Comparison of ENCODE assay signal across 32 cellular contexts in genomic region chr19:31883299-31883990, GRCh38.
"Had no signal": no experiment of that assay in that cellular context is flagged by ENCODE, and none has a peak within 500 bp of the region (broad histone marks: within the 10 kb centered on the region; RNA-seq: fewer than 3 reads in every experiment).

No MANE protein-coding gene starts in this region.

- H3K4me3 ChIP-seq: breast epithelium, gastrocnemius medialis, sigmoid colon, stomach, thyroid gland, upper lobe of left lung, vagina had no signal

- H3K4me1 Mint-ChIP-seq: activated CD4-positive, alpha-beta memory T cell treated with anti-CD3 and anti-CD28 coated beads, Interleukin-2, amount 10 ng/mL, durations not matched to agents 7 days and 5 days; activated CD4-positive, alpha-beta T cell treated with anti-CD3 and anti-CD28 coated beads, Interleukin-2, amount 10 ng/mL, durations not matched to agents 7 days and 5 days; activated T-helper 17 cell treated with anti-CD3 and anti-CD28 coated beads, Interleukin-2, amount 50 U/mL, for 72 hours; central memory CD8-positive, alpha-beta T cell; naive thymus-derived CD4-positive, alpha-beta T cell; stimulated activated memory B cell treated with anti-CD40 and anti-IgM and Interleukin-4, amounts not matched to agents 10 μg/mL and 1 μg/mL and 100 μg/mL, for 72 hours; T-helper 17 cell had no signal

- H3K27me3 ChIP-seq: gastrocnemius medialis, sigmoid colon, stomach, thyroid gland, upper lobe of left lung, vagina had no signal

- H3K27me3 Mint-ChIP-seq: activated CD4-positive, alpha-beta memory T cell treated with anti-CD3 and anti-CD28 coated beads, Interleukin-2, amount 10 ng/mL, durations not matched to agents 7 days and 5 days; activated CD4-positive, alpha-beta T cell treated with anti-CD3 and anti-CD28 coated beads, Interleukin-2, amount 10 ng/mL, durations not matched to agents 7 days and 5 days; activated T-cell treated with anti-CD3 and anti-CD28 coated beads, Interleukin-2, amount 50 U/mL, for 24 hours; activated T-helper 17 cell treated with anti-CD3 and anti-CD28 coated beads, Interleukin-2, amount 50 U/mL, for 72 hours; dendritic cell treated with granulocyte-macrophage colony-stimulating factor and Interleukin-4, amounts not matched to agents 40 ng/mL and 50 ng/mL, for 4 days; stimulated activated memory B cell treated with anti-CD40 and anti-IgM and Interleukin-4, amounts not matched to agents 10 μg/mL and 1 μg/mL and 100 μg/mL, for 72 hours; T-helper 17 cell had no signal

- H3K4me3 Mint-ChIP-seq: activated CD4-positive, alpha-beta memory T cell treated with anti-CD3 and anti-CD28 coated beads, Interleukin-2, amount 10 ng/mL, durations not matched to agents 7 days and 5 days; activated CD4-positive, alpha-beta T cell treated with anti-CD3 and anti-CD28 coated beads, Interleukin-2, amount 10 ng/mL, durations not matched to agents 7 days and 5 days; activated T-cell treated with anti-CD3 and anti-CD28 coated beads, Interleukin-2, amount 50 U/mL, for 24 hours; activated T-helper 17 cell treated with anti-CD3 and anti-CD28 coated beads, Interleukin-2, amount 50 U/mL, for 72 hours; central memory CD8-positive, alpha-beta T cell; dendritic cell treated with granulocyte-macrophage colony-stimulating factor and Interleukin-4, amounts not matched to agents 40 ng/mL and 50 ng/mL, for 4 days; naive thymus-derived CD4-positive, alpha-beta T cell; stimulated activated memory B cell treated with anti-CD40 and anti-IgM and Interleukin-4, amounts not matched to agents 10 μg/mL and 1 μg/mL and 100 μg/mL, for 72 hours; T-helper 17 cell had no signal

- DNase-seq: activated CD4-positive, alpha-beta memory T cell treated with anti-CD3 and anti-CD28 coated beads, Interleukin-2, amount 10 ng/mL, durations not matched to agents 7 days and 5 days; activated CD4-positive, alpha-beta T cell treated with anti-CD3 and anti-CD28 coated beads, Interleukin-2, amount 10 ng/mL, durations not matched to agents 7 days and 5 days; activated CD4-positive, CD25-positive, alpha-beta regulatory T cell treated with anti-CD3 and anti-CD28 coated beads, Interleukin-2, amount 50 U/mL, for 72 hours; activated CD8-positive, alpha-beta memory T cell treated with anti-CD3 and anti-CD28 coated beads, Interleukin-2, amount 50 U/mL, for 48 hours; activated gamma-delta T cell treated with Interleukin-2 at 50 U/mL for 16 hours; activated naive CD4-positive, alpha-beta T cell treated with anti-CD3 and anti-CD28 coated beads, Interleukin-2, amount 50 U/mL, for 16 hours; activated T-cell treated with anti-CD3 and anti-CD28 coated beads, Interleukin-2, amount 50 U/mL, for 24 hours; amniotic stem cell; gastrocnemius medialis; glutamatergic neuron; left cardiac atrium; mammary epithelial cell; midbrain; naive thymus-derived CD4-positive, alpha-beta T cell; sigmoid colon; small intestine; stimulated activated CD4-positive, alpha-beta T cell treated with anti-CD3 and anti-CD28 coated beads, Interleukin-1b, Interleukin-23, amount 100 ng/mL, for 48 hours; stimulated activated CD4-positive, alpha-beta T cell treated with anti-CD3 and anti-CD28 coated beads, Interleukin-4, amount 100 ng/mL, for 4 hours; stimulated activated CD8-positive, alpha-beta memory T cell treated with anti-CD3 and anti-CD28 coated beads, Interleukin-4, amount 100 ng/mL, for 48 hours; stomach; T-helper 17 cell; T1000; thyroid gland had no signal

- ATAC-seq: activated T-helper 17 cell treated with anti-CD3 and anti-CD28 coated beads, Interleukin-2, amount 50 U/mL, for 72 hours; gastrocnemius medialis; left cardiac atrium; naive thymus-derived CD4-positive, alpha-beta T cell; stimulated activated memory B cell treated with anti-CD40 and anti-IgM and Interleukin-4, amounts not matched to agents 10 μg/mL and 1 μg/mL and 100 μg/mL, for 72 hours; T-helper 17 cell had no signal

- H3K4me1 ChIP-seq: breast epithelium, gastrocnemius medialis, stomach, thyroid gland, upper lobe of left lung, vagina had no signal

- H3K36me3 ChIP-seq: breast epithelium, gastrocnemius medialis, sigmoid colon, stomach, thyroid gland, upper lobe of left lung, vagina had no signal

- FAIRE-seq: islet of Langerhans, small intestine had no signal

- H3K27ac ChIP-seq: breast epithelium, gastrocnemius medialis, sigmoid colon, stomach, thyroid gland, upper lobe of left lung, vagina had no signal

- H3K9me3 ChIP-seq: breast epithelium, gastrocnemius medialis, sigmoid colon, stomach, thyroid gland, upper lobe of left lung, vagina had no signal

- H3K27ac Mint-ChIP-seq: activated CD4-positive, alpha-beta memory T cell treated with anti-CD3 and anti-CD28 coated beads, Interleukin-2, amount 10 ng/mL, durations not matched to agents 7 days and 5 days; activated CD4-positive, alpha-beta T cell treated with anti-CD3 and anti-CD28 coated beads, Interleukin-2, amount 10 ng/mL, durations not matched to agents 7 days and 5 days; activated T-cell treated with anti-CD3 and anti-CD28 coated beads, Interleukin-2, amount 50 U/mL, for 24 hours; activated T-helper 17 cell treated with anti-CD3 and anti-CD28 coated beads, Interleukin-2, amount 50 U/mL, for 72 hours; dendritic cell treated with granulocyte-macrophage colony-stimulating factor and Interleukin-4, amounts not matched to agents 40 ng/mL and 50 ng/mL, for 4 days; naive thymus-derived CD4-positive, alpha-beta T cell; progenitor cell of endocrine pancreas; stimulated activated memory B cell treated with anti-CD40 and anti-IgM and Interleukin-4, amounts not matched to agents 10 μg/mL and 1 μg/mL and 100 μg/mL, for 72 hours; T-helper 17 cell had no signal

- H3K36me3 Mint-ChIP-seq: naive thymus-derived CD4-positive, alpha-beta T cell; stimulated activated memory B cell treated with anti-CD40 and anti-IgM and Interleukin-4, amounts not matched to agents 10 μg/mL and 1 μg/mL and 100 μg/mL, for 72 hours had no signal
